In genomic region chr16:86921289-86921688, GRCh38 we compare ENCODE assay signal across 24 cellular contexts.
"Had no signal": no experiment of that assay in that cellular context is flagged by ENCODE, and none has a peak within 500 bp of the region (broad histone marks: within the 10 kb centered on the region; RNA-seq: fewer than 3 reads in every experiment).

No MANE protein-coding gene starts in this region.

- H3K9me3 ChIP-seq: MG63 had no signal

- H3K4me3 ChIP-seq: MG63, SJSA1, SK-N-MC had no signal

- H3K27me3 ChIP-seq: MG63, SJSA1 had no signal

- H3K27ac ChIP-seq: HL-60, SJSA1, SK-N-MC had no signal

- H3K36me3 ChIP-seq: MG63, SJSA1 had no signal

- DNase-seq: Karpas-422, KG1, MG63, NCI-H1092, NCI-H1105 treated with DMSO at 0.1 percent for 48 hours, NCI-H1417 treated with DMSO at 0.1 percent for 48 hours, NCI-H146, NCI-H1694 treated with DMSO at 0.1 percent for 48 hours, NCI-H1930, NCI-H2081, NCI-H2107, NCI-H2171, NCI-H226, NCI-H446, NCI-H510A, NCI-H524 treated with DMSO at 0.1 percent for 48 hours, NCI-H69, NCI-H774, Right ventricle myocardium superior, RPMI8226, SIG-M5 had no signal
